In genomic region chr1:3649342-3650247, GRCh38 we compare ENCODE assay signal across 8 cellular contexts. TPM values are rescaled to one million over a fixed set of nuclear protein-coding genes. Genes with fewer than 3 reads are reported as not detected.
DNase-seq lines count a peak whose midpoint lies in the region; ATAC-seq, FAIRE-seq and TF ChIP-seq lines count a peak whose summit lies in the region.

Gene WRAP73, minus strand, starts transcription at chr1:3650103. Its CDS starts 104 bp downstream, at chr1:3649999.

- peaks cover 45 to 46% (median 46%) of the 10 kb centered on the region in 11 experiments for H3K27me3 ChIP-seq in BLaER1 treated with 17β-estradiol and CSF1 and Interleukin-3, amounts not matched to agents 10 nM and 100 nM
- H3K27me3 ChIP-seq in dorsolateral prefrontal cortex, result peaks cover 4 to 46% (median 38%) of the 10 kb centered on the region in 45 donors
- peaks cover 10 to 33% of the 10 kb centered on the region in 2 donors for H3K27me3 ChIP-seq in right lobe of liver

- ATAC-seq in HG03442 (IDR thresholded peaks at IDR 0.05; ENCODE audit: unreplicated experiment) (peak; percentile 72), right lobe of liver (peak; percentile 91 to 99 (median 96))

- peaks cover 0 to 13% (median 10%) of the 10 kb centered on the region in 11 experiments; a peak in 12 of 22 replicates for H3K9me3 ChIP-seq in BLaER1 treated with 17β-estradiol and CSF1 and Interleukin-3, amounts not matched to agents 10 nM and 100 nM (replicated peaks in 1 of 11)
- H3K9me3 ChIP-seq in right lobe of liver, result no peaks in the 10 kb centered on the region

- H3K4me2 ChIP-seq in BLaER1 treated with 17β-estradiol and CSF1 and Interleukin-3, amounts not matched to agents 10 nM and 100 nM, result peak within 1 kb of the TSS; percentile 93 to 99 (median 99)

- peaks cover 0 to 6% (median 0%) of the 10 kb centered on the region in 11 experiments; a peak in 2 of 22 replicates for H4K20me1 ChIP-seq in BLaER1 treated with 17β-estradiol and CSF1 and Interleukin-3, amounts not matched to agents 10 nM and 100 nM

- intact Hi-C loops in dorsolateral prefrontal cortex (cut with DNase I) (loop anchor here (5.0 to 10.0 kb wide), 2 partner anchors 75 to 148 kb away; partner anchors contain the start of gene LRRC47 (in 1 of the 2)), right lobe of liver (cut with DNase I) (no loop called here)

- DNase-seq in GM19239 (ENCODE audit: insufficient read length, low spot score), result peak; percentile 99
- peak; percentile 76 for DNase-seq in NCI-H774 (lab: John Stamatoyannopoulos, UW)
- DNase-seq in activated CD4-positive, alpha-beta T cell treated with anti-CD3 and anti-CD28 coated beads, Interleukin-2, amount 50 U/mL, for 4 hours, result peak; percentile 84 to 89
- peak; percentile 79 to 92 (median 88) for DNase-seq in dorsolateral prefrontal cortex
- DNase-seq in right lobe of liver, result peak; percentile 87 to 90 (median 88)
- peak; percentile 92 for DNase-seq in stimulated activated CD4-positive, alpha-beta T cell treated with anti-CD3 and anti-CD28 coated beads, Interleukin-4, amount 100 ng/mL, for 24 hours

- TF ChIP-seq POLR2A in right lobe of liver (IDR thresholded peaks at IDR 0.05), result peak; percentile 68

- peak within 1 kb of the TSS; percentile 82 to 95 (median 88) for H3K9ac ChIP-seq in BLaER1 treated with 17β-estradiol and CSF1 and Interleukin-3, amounts not matched to agents 10 nM and 100 nM

- whole genome bisulfite sequencing in right lobe of liver (ENCODE audit: insufficient coverage, low coverage, low lambda C conversion rate, missing lambda C conversion rate), result 4% methylated on average over 23 of the region's 60 CpGs

- H3K4me3 ChIP-seq in BLaER1 treated with 17β-estradiol and CSF1 and Interleukin-3, amounts not matched to agents 10 nM and 100 nM, result peak within 1 kb of the TSS; percentile 88 to 100 (median 97)
- peak within 1 kb of the TSS; percentile 66 to 99 (median 94) for H3K4me3 ChIP-seq in dorsolateral prefrontal cortex
- peak within 1 kb of the TSS; percentile 82 to 91 (median 90) for H3K4me3 ChIP-seq in right lobe of liver

- peaks cover 23 to 43% (median 28%) of the 10 kb centered on the region in 10 experiments for H3K4me1 ChIP-seq in BLaER1 treated with 17β-estradiol and CSF1 and Interleukin-3, amounts not matched to agents 10 nM and 100 nM
- H3K4me1 ChIP-seq in right lobe of liver, result peaks cover 0 to 26% (median 0%) of the 10 kb centered on the region in 4 donors

- peak; percentile 97 for FAIRE-seq in GM19239 (lab: Jason Lieb, UNC)

- H3K36me3 ChIP-seq in BLaER1 treated with 17β-estradiol and CSF1 and Interleukin-3, amounts not matched to agents 10 nM and 100 nM, result peaks cover 29 to 39% (median 30%) of the 10 kb centered on the region in 11 experiments
- H3K36me3 ChIP-seq in right lobe of liver, result peaks cover 0 to 13% (median 0%) of the 10 kb centered on the region in 4 donors

- peak in 41 of 56 donors; percentile 2 to 58 (median 32) for TF ChIP-seq CTCF in dorsolateral prefrontal cortex (IDR thresholded peaks at IDR 0.05 in 54 of 56, conservative IDR thresholded peaks at IDR 0.05 in 2 of 56; ENCODE audit: low read depth in 1 of 56, partially characterized antibody in 56 of 56)
- peak in 1 of 4 donors; percentile 8 for TF ChIP-seq CTCF in right lobe of liver (IDR thresholded peaks at IDR 0.05)

- H3K27ac ChIP-seq in BLaER1 treated with 17β-estradiol and CSF1 and Interleukin-3, amounts not matched to agents 10 nM and 100 nM, result peak within 1 kb of the TSS; percentile 71 to 87 (median 80)
- peak within 1 kb of the TSS in 12 of 59 donors; percentile 27 to 85 (median 53) for H3K27ac ChIP-seq in dorsolateral prefrontal cortex
- no peak within 1 kb of the TSS for H3K27ac ChIP-seq in right lobe of liver

RNA-seq across cellular contexts. Expression of gene WRAP73, which starts in this region (rescaled TPM):
- 10 to 100 TPM; 13.3 to 33.0 (median 22.0) TPM for total RNA-seq in dorsolateral prefrontal cortex
- 1 to 10 TPM; 5.6 to 9.1 (median 7.1) TPM for total RNA-seq in right lobe of liver

Comparison
In these comparisons a context has a peak if more than half of its experiments do, and no peak if none do; other contexts are left out.
1. H3K27ac ChIP-seq: peak in BLaER1 treated with 17β-estradiol and CSF1 and Interleukin-3, amounts not matched to agents 10 nM and 100 nM (11 of 11); none in right lobe of liver (0 of 3).
2. intact Hi-C loops: an anchor here in dorsolateral prefrontal cortex (5.0 to 10.0 kb wide); none called in right lobe of liver.
3. Peak in every context shown above with its lines, with median percentiles within 50 percentile points of each other: H3K4me3 ChIP-seq and DNase-seq.